ENCODE assay signal across 10 cellular contexts in genomic region chr12:124506832-124507153, GRCh38.
DNase-seq lines count a peak whose midpoint lies in the region; ATAC-seq, FAIRE-seq and TF ChIP-seq lines count a peak whose summit lies in the region.
"Had no signal": no experiment of that assay in that cellular context is flagged by ENCODE, and none has a peak within 500 bp of the region (broad histone marks: within the 10 kb centered on the region; RNA-seq: fewer than 3 reads in every experiment).

No MANE protein-coding gene starts in this region.

- no peaks in the 10 kb centered on the region for H3K27me3 Mint-ChIP-seq in Calu3 (ENCODE audit: unreplicated experiment)
- H3K27me3 Mint-ChIP-seq: central memory CD8-positive, alpha-beta T cell had no signal

- peak overlapping the region; percentile 82 for H3K27ac Mint-ChIP-seq in Calu3 (ENCODE audit: unreplicated experiment)

- in situ Hi-C loops in KBM-7 (cut with MboI; ENCODE audit: low pct_unique_long_range_greater_than_20kb, low sequenced_read_pairs) = no loop called here

- intact Hi-C loops in Calu3 (cut with micrococcal nuclease; ENCODE audit: unreplicated experiment) = loop anchor here (5.0 kb wide), 2 partner anchors 54 to 221 kb away; no protein-coding TSS in a partner anchor
- intact Hi-C loops in kidney (cut with DNase I) = no loop called here
- intact Hi-C loops in posterior cingulate gyrus (cut with DNase I) = loop anchor here (5.0 kb wide), 1 partner anchor 49 kb away; no protein-coding TSS in a partner anchor

- H3K27me3 ChIP-seq in WERI-Rb-1 (ENCODE audit: insufficient read depth, low read depth, severe bottlenecking) (no peaks in the 10 kb centered on the region), skeletal muscle tissue (ENCODE audit: control insufficient read depth in 3 of 3, insufficient read depth in 3 of 3, low read length in 3 of 3) (no peaks in the 10 kb centered on the region)

- BruUV-seq in Calu3 (replicated peaks; lab: Mats Ljungman, UMichigan) = TSS peak; percentile 79

- no peaks in the 10 kb centered on the region for H3K9me3 Mint-ChIP-seq in Calu3 (ENCODE audit: low read depth, unreplicated experiment)
- H3K9me3 Mint-ChIP-seq: central memory CD8-positive, alpha-beta T cell had no signal

- ATAC-seq in HG02973 (IDR thresholded peaks at IDR 0.05; ENCODE audit: unreplicated experiment) = no peak

- no peaks in the 10 kb centered on the region for H3K9me3 ChIP-seq in WERI-Rb-1 (ENCODE audit: severe bottlenecking)
- no peaks in the 10 kb centered on the region for H3K9me3 ChIP-seq in kidney (ENCODE audit: control insufficient read depth in 1 of 2, low read length in 2 of 2)
- no peaks in the 10 kb centered on the region for H3K9me3 ChIP-seq in skeletal muscle tissue (ENCODE audit: control insufficient read depth in 3 of 3, low read length in 3 of 3)

- H3K4me3 Mint-ChIP-seq in Calu3 (ENCODE audit: low read depth, unreplicated experiment) = peak overlapping the region; percentile 56
- H3K4me3 Mint-ChIP-seq: central memory CD8-positive, alpha-beta T cell had no signal

- H3K36me3 ChIP-seq in WERI-Rb-1 (peaks cover 24% of the 10 kb centered on the region), kidney (ENCODE audit: control insufficient read depth in 1 of 2, insufficient read depth in 2 of 2, low read length in 2 of 2) (no peaks in the 10 kb centered on the region), skeletal muscle tissue (ENCODE audit: control insufficient read depth in 3 of 3, insufficient read depth in 3 of 3, low read length in 3 of 3) (peaks cover 0 to 2% (median 0%) of the 10 kb centered on the region in 3 donors)

- H3K4me3 ChIP-seq in WERI-Rb-1 (ENCODE audit: low read depth, low read length) (no peak overlapping the region), kidney (ENCODE audit: low read length in 2 of 2) (no peak overlapping the region), skeletal muscle tissue (ENCODE audit: low read length in 3 of 3) (peak overlapping the region in 1 of 3 donors; percentile 35)

- peaks cover 57% of the 10 kb centered on the region for H3K36me3 Mint-ChIP-seq in Calu3 (ENCODE audit: insufficient read depth, unreplicated experiment)

- TF ChIP-seq CTCF in Calu3 (IDR thresholded peaks at IDR 0.05; ENCODE audit: unreplicated experiment) = no peak
- TF ChIP-seq CTCF in WERI-Rb-1 (IDR thresholded peaks at IDR 0.05; ENCODE audit: low read depth, low read length) = no peak
- no peak for TF ChIP-seq CTCF in kidney (IDR thresholded peaks at IDR 0.05; ENCODE audit: borderline replicate concordance, extremely low read depth, insufficient read depth)

- peaks cover 69% of the 10 kb centered on the region for H3K4me1 Mint-ChIP-seq in Calu3 (ENCODE audit: low read depth, unreplicated experiment)

- peak overlapping the region in 1 of 2 donors; percentile 44 for H3K9ac ChIP-seq in kidney (ENCODE audit: low read length in 2 of 2)
- H3K9ac ChIP-seq in skeletal muscle tissue (ENCODE audit: low read depth in 1 of 3, low read length in 3 of 3) = peak overlapping the region in 2 of 3 donors; percentile 57 to 61

- no peak for FAIRE-seq in kidney (lab: Jason Lieb, UNC)

- H3K27ac ChIP-seq in WERI-Rb-1 = 0 out of 2 replicates have a peak overlapping the region, but pooled peaks have one; percentile 16
- peak overlapping the region; percentile 83 to 86 for H3K27ac ChIP-seq in kidney (ENCODE audit: low read depth in 2 of 2, low read length in 2 of 2)
- peak overlapping the region; percentile 69 for H3K27ac ChIP-seq in skeletal muscle tissue (ENCODE audit: low read depth, low read length)

- CTCF ChIA-PET in Calu3 (lab: Charles Lee) = interaction anchor here (1.1 kb wide), 1 partner anchor 224 kb away, joined by 4 read pairs; no protein-coding TSS in a partner anchor

- H3K4me1 ChIP-seq in kidney (ENCODE audit: control insufficient read depth in 1 of 2, insufficient read depth in 1 of 2, low read depth in 1 of 2, low read length in 2 of 2) = peaks cover 31 to 64% of the 10 kb centered on the region in 2 donors
- peaks cover 80 to 97% (median 93%) of the 10 kb centered on the region in 3 donors for H3K4me1 ChIP-seq in skeletal muscle tissue (ENCODE audit: control insufficient read depth in 3 of 3, insufficient read depth in 3 of 3, low read length in 3 of 3)

- DNase-seq in Calu3 (no peak), WERI-Rb-1 (no peak), kidney (peak; percentile 83), posterior cingulate gyrus (no peak), KBM-7 (no peak), NCI-H510A treated with DMSO at 0.1 percent for 48 hours (lab: John Stamatoyannopoulos, UW) (no peak)
- DNase-seq: occipital lobe had no signal

Comparison
In these comparisons a context has a peak if more than half of its experiments do, and no peak if none do; other contexts are left out.
1. H3K27ac ChIP-seq: peak in every context shown above with its lines; median percentile 84 in kidney; 69 in skeletal muscle tissue; 16 in WERI-Rb-1.